In genomic region chr12:62594771-62595170, GRCh38 we compare ENCODE assay signal across 25 cellular contexts.
"Had no signal": no experiment of that assay in that cellular context is flagged by ENCODE, and none has a peak within 500 bp of the region (broad histone marks: within the 10 kb centered on the region; RNA-seq: fewer than 3 reads in every experiment).

No MANE protein-coding gene starts in this region.

- H3K4me3 ChIP-seq: lung, right lobe of liver, smooth muscle cell, suprapubic skin, transverse colon, upper lobe of right lung, vagina had no signal

- H3K4me1 ChIP-seq: pancreas, suprapubic skin, transverse colon, upper lobe of right lung, vagina had no signal

- H3K27me3 Mint-ChIP-seq: memory B cell; naive B cell; natural killer cell treated with Interleukin-12 subunit alpha and Interleukin-12 subunit beta and Interleukin-15 and Interleukin-18, amount 100 ng/mL, for 72 hours; stimulated activated naive CD8-positive, alpha-beta T cell treated with anti-CD3 and anti-CD28 coated beads, Interleukin-15, amount 100 ng/mL, for 72 hours had no signal

- H3K9me3 Mint-ChIP-seq: immature natural killer cell; memory B cell; naive B cell; natural killer cell treated with Interleukin-12 subunit alpha and Interleukin-12 subunit beta and Interleukin-15 and Interleukin-18, amount 100 ng/mL, for 72 hours; neural crest cell; stimulated activated naive CD8-positive, alpha-beta T cell treated with anti-CD3 and anti-CD28 coated beads, Interleukin-15, amount 100 ng/mL, for 72 hours had no signal

- H3K36me3 Mint-ChIP-seq: natural killer cell treated with Interleukin-12 subunit alpha and Interleukin-12 subunit beta and Interleukin-15 and Interleukin-18, amount 100 ng/mL, for 72 hours had no signal

- ATAC-seq: natural killer cell treated with Interleukin-12 subunit alpha and Interleukin-12 subunit beta and Interleukin-15 and Interleukin-18, amount 100 ng/mL, for 72 hours; pancreas; right lobe of liver; stimulated activated naive CD8-positive, alpha-beta T cell treated with anti-CD3 and anti-CD28 coated beads, Interleukin-15, amount 100 ng/mL, for 72 hours; upper lobe of right lung had no signal

- H3K36me3 ChIP-seq: vagina had no signal

- H3K27ac ChIP-seq: neutrophil, pancreas, right lobe of liver, suprapubic skin, transverse colon, upper lobe of right lung, vagina had no signal

- H3K27me3 ChIP-seq: neutrophil, pancreas, right lobe of liver, suprapubic skin, transverse colon, upper lobe of right lung, vagina had no signal

- H3K9me3 ChIP-seq: neutrophil, pancreas, right lobe of liver, suprapubic skin, transverse colon, upper lobe of right lung, vagina had no signal

- H3K4me3 Mint-ChIP-seq: immature natural killer cell; memory B cell; naive B cell; natural killer cell treated with Interleukin-12 subunit alpha and Interleukin-12 subunit beta and Interleukin-15 and Interleukin-18, amount 100 ng/mL, for 72 hours; neural crest cell; stimulated activated naive CD8-positive, alpha-beta T cell treated with anti-CD3 and anti-CD28 coated beads, Interleukin-15, amount 100 ng/mL, for 72 hours had no signal

- H3K4me1 Mint-ChIP-seq: immature natural killer cell; memory B cell; naive B cell; neural crest cell; stimulated activated naive CD8-positive, alpha-beta T cell treated with anti-CD3 and anti-CD28 coated beads, Interleukin-15, amount 100 ng/mL, for 72 hours had no signal

- DNase-seq: cortex of kidney; effector CD4-positive, alpha-beta T cell; hypothalamus; immature natural killer cell; islet precursor cell; kidney glomerular epithelial cell; naive B cell; pancreas; right lobe of liver; stimulated activated CD4-positive, alpha-beta T cell treated with anti-CD3 and anti-CD28 coated beads, Interleukin-12 subunit alpha, Interleukin-12 subunit beta, amount 100 ng/mL, for 4 hours; stimulated activated CD4-positive, alpha-beta T cell treated with anti-CD3 and anti-CD28 coated beads, Interleukin-1b, Interleukin-23, amount 100 ng/mL, for 48 hours; stimulated activated CD4-positive, alpha-beta T cell treated with anti-CD3 and anti-CD28 coated beads, Interleukin-4, amount 100 ng/mL, for 1 hour; stimulated activated CD8-positive, alpha-beta memory T cell treated with anti-CD3 and anti-CD28 coated beads, Interleukin-4, amount 100 ng/mL, for 48 hours; stimulated activated naive CD4-positive, alpha-beta T cell; stimulated activated naive CD8-positive, alpha-beta T cell treated with anti-CD3 and anti-CD28 coated beads, Interleukin-15, amount 100 ng/mL, for 72 hours; transverse colon; upper lobe of right lung had no signal

- H3K27ac Mint-ChIP-seq: immature natural killer cell; memory B cell; natural killer cell treated with Interleukin-12 subunit alpha and Interleukin-12 subunit beta and Interleukin-15 and Interleukin-18, amount 100 ng/mL, for 72 hours; stimulated activated naive CD8-positive, alpha-beta T cell treated with anti-CD3 and anti-CD28 coated beads, Interleukin-15, amount 100 ng/mL, for 72 hours had no signal
